In genomic region chr11:119084663-119085522, GRCh38 we compare ENCODE assay signal across 8 cellular contexts. TPM values are rescaled to one million over a fixed set of nuclear protein-coding genes. Genes with fewer than 3 reads are reported as not detected.
A peak's percentile ranks its signal among the peaks of the same experiment; 100 is the strongest.
DNase-seq lines count a peak whose midpoint lies in the region; ATAC-seq, FAIRE-seq and TF ChIP-seq lines count a peak whose summit lies in the region.

TSS of gene HMBS (plus strand) at chr11:119084881. CDS start at chr11:119085034, 153 bp downstream.

- DNase-seq in GM12864 (ENCODE audit: low read depth) (peak; percentile 79), NCI-H1417 (lab: John Stamatoyannopoulos, UW) (peak; percentile 93 to 98 (median 98)), SW 1271 (lab: John Stamatoyannopoulos, UW) (peak; percentile 78 to 96), Right ventricle myocardium superior (peak; percentile 96), pancreas (peak; percentile 89 to 95 (median 93)), tibial nerve (ENCODE audit: low spot score in 2 of 2) (peak; percentile 83 to 89)
- peak; percentile 83 for DNase-seq in activated naive CD8-positive, alpha-beta T cell treated with anti-CD3 and anti-CD28 coated beads, Interleukin-2, amount 50 U/mL, for 16 hours (ENCODE audit: low read depth, low spot score)

- H3K27ac ChIP-seq in pancreas = peak within 1 kb of the TSS; percentile 73 to 90 (median 89)
- peak within 1 kb of the TSS; percentile 87 to 94 (median 88) for H3K27ac ChIP-seq in tibial nerve

- ATAC-seq in HG02759 (IDR thresholded peaks at IDR 0.05; ENCODE audit: unreplicated experiment) (peak; percentile 95), Right ventricle myocardium superior (ENCODE audit: poor library complexity) (peak; percentile 98), pancreas (peak; percentile 96 to 98 (median 98))

- TF ChIP-seq CTCF in GM12864 (IDR thresholded peaks at IDR 0.05; ENCODE audit: low read depth, low read length, missing control alignments) = no peak
- TF ChIP-seq CTCF in pancreas (IDR thresholded peaks at IDR 0.05) = no peak
- peak in 2 of 5 experiments; percentile 16 to 35 for TF ChIP-seq CTCF in tibial nerve (IDR thresholded peaks at IDR 0.05)

- peak; percentile 75 for FAIRE-seq in pancreas (lab: Jason Lieb, UNC)

- WGBS in pancreas, 2 donors = 0 to 1% methylated on average over 45 to 49 of the region's 49 CpGs
- 0% methylated on average over 29 to 49 of the region's 49 CpGs for WGBS in tibial nerve, 2 donors

- no peaks in the 10 kb centered on the region for H3K27me3 ChIP-seq in pancreas
- H3K27me3 ChIP-seq in tibial nerve = no peaks in the 10 kb centered on the region

- TF ChIP-seq EP300 in tibial nerve (IDR thresholded peaks at IDR 0.05) = peak; percentile 71 to 82

- H3K9me3 ChIP-seq in pancreas = no peaks in the 10 kb centered on the region
- no peaks in the 10 kb centered on the region for H3K9me3 ChIP-seq in tibial nerve

- H3K4me1 ChIP-seq in pancreas = peaks cover 0 to 9% (median 9%) of the 10 kb centered on the region in 3 donors
- peaks cover 0 to 35% (median 10%) of the 10 kb centered on the region in 4 donors for H3K4me1 ChIP-seq in tibial nerve

- intact Hi-C loops in Right ventricle myocardium superior (cut with DNase I) = no loop called here
- intact Hi-C loops in pancreas (cut with DNase I) = no loop called here

- peak within 1 kb of the TSS; percentile 80 for H3K4me3 ChIP-seq in GM12864 (ENCODE audit: low read depth, low read length)
- H3K4me3 ChIP-seq in pancreas = peak within 1 kb of the TSS; percentile 52 to 99 (median 78)
- peak within 1 kb of the TSS; percentile 52 to 92 (median 87) for H3K4me3 ChIP-seq in tibial nerve

- peak in 1 of 2 donors; percentile 41 for TF ChIP-seq POLR2A in tibial nerve (IDR thresholded peaks at IDR 0.05)

- peaks cover 0 to 17% (median 4%) of the 10 kb centered on the region in 3 donors for H3K36me3 ChIP-seq in pancreas
- peaks cover 0 to 28% (median 7%) of the 10 kb centered on the region in 3 donors for H3K36me3 ChIP-seq in tibial nerve

RNA-seq across cellular contexts. Expression of gene HMBS, which starts in this region (rescaled TPM):
- total RNA-seq in Right ventricle myocardium superior (22.1 TPM), pancreas (10 to 100 TPM in 1 of 6 donors, 1 to 10 TPM in 5; 4.8 to 15.1 (median 8.6) TPM), tibial nerve (10 to 100 TPM in 3 of 4 donors, 1 to 10 TPM in 1; 6.7 to 18.3 (median 10.6) TPM)
- polyA plus RNA-seq in pancreas = 10 to 100 TPM; 18.9 TPM

Comparison
In these comparisons a context has a peak if more than half of its experiments do, and no peak if none do; other contexts are left out.
1. Peak in every context shown above with its lines: DNase-seq, ATAC-seq, H3K4me3 ChIP-seq and H3K27ac ChIP-seq.